7 cellular contexts compared by ENCODE assay signal in genomic region chr3:160400048-160400630, GRCh38. TPM values are rescaled to one million over a fixed set of nuclear protein-coding genes. Genes with fewer than 3 reads are reported as not detected.
DNase-seq lines count a peak whose midpoint lies in the region; ATAC-seq and TF ChIP-seq lines count a peak whose summit lies in the region.

No MANE protein-coding gene starts in this region.

- TF ChIP-seq CTCF in GM13976 (IDR thresholded peaks at IDR 0.05; ENCODE audit: borderline replicate concordance, control extremely low read depth, extremely low read depth, insufficient read depth, missing control alignments) (no peak), HEK293 (tag by site-specific recombination; IDR thresholded peaks at IDR 0.05) (no peak), foreskin fibroblast (IDR thresholded peaks at IDR 0.05; ENCODE audit: low read depth, low read length) (no peak), neural crest cell (conservative IDR thresholded peaks at IDR 0.05) (no peak)

- POLR2A ChIA-PET in HEK293 (lab: Yijun Ruan, JAX) = interaction anchor here (0.7 to 1.6 kb wide), 4 partner anchors 9 to 164 kb away, joined by 3 to 9 read pairs (median 4); partner anchors contain the start of gene TRIM59

- peaks cover 65% of the 10 kb centered on the region for H3K36me3 Mint-ChIP-seq in activated T-helper 17 cell treated with anti-CD3 and anti-CD28 coated beads, Interleukin-2, amount 50 U/mL, for 72 hours (ENCODE audit: low read depth)
- peaks cover 6% of the 10 kb centered on the region for H3K36me3 Mint-ChIP-seq in neural crest cell (ENCODE audit: low read depth)

- H3K4me3 Mint-ChIP-seq in activated T-helper 17 cell treated with anti-CD3 and anti-CD28 coated beads, Interleukin-2, amount 50 U/mL, for 72 hours = peak overlapping the region; percentile 95
- peak overlapping the region; percentile 96 for H3K4me3 Mint-ChIP-seq in neural crest cell

- H3K9me3 ChIP-seq in HEK293 (ENCODE audit: control insufficient read depth, insufficient read depth, low read depth, low read length) = no peaks in the 10 kb centered on the region

- DNase-seq in GM13976 (ENCODE audit: low spot score) = peak; percentile 41
- DNase-seq in NCI-H2227 (lab: John Stamatoyannopoulos, UW; ENCODE audit: unreplicated experiment) = peak; percentile 48
- peak; percentile 43 to 73 for DNase-seq in foreskin fibroblast
- peak; percentile 36 for DNase-seq in neural crest cell (ENCODE audit: low read depth, low spot score)

- under 1% methylated on average over 44 of the region's 44 CpGs for WGBS in urinary bladder

- in situ Hi-C loops in GM13976 (cut with MboI; ENCODE audit: low sequenced_read_pairs, unreplicated experiment) = no loop called here

- peak; percentile 11 for ATAC-seq in activated T-helper 17 cell treated with anti-CD3 and anti-CD28 coated beads, Interleukin-2, amount 50 U/mL, for 72 hours (replicated peaks)

- H3K9me3 Mint-ChIP-seq in activated T-helper 17 cell treated with anti-CD3 and anti-CD28 coated beads, Interleukin-2, amount 50 U/mL, for 72 hours = no peaks in the 10 kb centered on the region
- no peaks in the 10 kb centered on the region for H3K9me3 Mint-ChIP-seq in neural crest cell

- H3K4me1 Mint-ChIP-seq in activated T-helper 17 cell treated with anti-CD3 and anti-CD28 coated beads, Interleukin-2, amount 50 U/mL, for 72 hours = peaks cover 35% of the 10 kb centered on the region
- H3K4me1 Mint-ChIP-seq in neural crest cell = peaks cover 54% of the 10 kb centered on the region

- no peaks in the 10 kb centered on the region for H3K27me3 Mint-ChIP-seq in activated T-helper 17 cell treated with anti-CD3 and anti-CD28 coated beads, Interleukin-2, amount 50 U/mL, for 72 hours
- H3K27me3 Mint-ChIP-seq in neural crest cell (ENCODE audit: low read depth) = peaks cover 11% of the 10 kb centered on the region

- H3K27ac ChIP-seq in HEK293 (ENCODE audit: extremely low read depth, low read depth, low read length) (peak overlapping the region; percentile 91), urinary bladder (ENCODE audit: low read depth) (peak overlapping the region; percentile 74)

- H3K4me1 ChIP-seq in HEK293 (ENCODE audit: control insufficient read depth, insufficient read depth, low read length) (no peaks in the 10 kb centered on the region), urinary bladder (ENCODE audit: insufficient read depth) (no peaks in the 10 kb centered on the region)

- CTCF ChIA-PET in HEK293 (lab: Yijun Ruan, JAX) = interaction anchor here (0.6 kb wide), 1 partner anchor 61 kb away, joined by 4 read pairs; no protein-coding TSS in a partner anchor

- H3K27ac Mint-ChIP-seq in activated T-helper 17 cell treated with anti-CD3 and anti-CD28 coated beads, Interleukin-2, amount 50 U/mL, for 72 hours = peak overlapping the region; percentile 100
- peak overlapping the region; percentile 98 for H3K27ac Mint-ChIP-seq in neural crest cell (ENCODE audit: unreplicated experiment)

- H3K36me3 ChIP-seq in HEK293 (ENCODE audit: control insufficient read depth in 2 of 2, insufficient read depth in 1 of 2, low read length in 2 of 2) (peaks cover 0 to 38% of the 10 kb centered on the region in 2 experiments; a peak in 2 of 3 replicates), urinary bladder (ENCODE audit: insufficient read depth) (no peaks in the 10 kb centered on the region)

- peak overlapping the region; percentile 72 for H3K4me3 ChIP-seq in HEK293 (ENCODE audit: low read depth, low read length)
- peak overlapping the region; percentile 75 to 85 for H3K4me3 ChIP-seq in foreskin fibroblast (ENCODE audit: low read depth in 1 of 2, low read length in 2 of 2)
- H3K4me3 ChIP-seq in urinary bladder (ENCODE audit: low read depth, low read length) = peak overlapping the region; percentile 65

TF ChIP-seq in HEK293, 187 proteins besides CTCF, POLR2A, EP300 and RAD21:
- TF ChIP-seq PRDM1 (tag by site-specific recombination; IDR thresholded peaks at IDR 0.05) (peak; percentile 38; the same call in 1 of the 2 replicates), ZBTB20 (tag by site-specific recombination; IDR thresholded peaks at IDR 0.05) (peak; percentile 2; the same call in 1 of the 2 replicates), ZNF391 (tag by site-specific recombination; IDR thresholded peaks at IDR 0.05; ENCODE audit: borderline replicate concordance, low read depth) (no peak)

RNA-seq across cellular contexts. Expression of gene SMC4, which starts 0.7 kb away (rescaled TPM):
- total RNA-seq in activated T-helper 17 cell treated with anti-CD3 and anti-CD28 coated beads, Interleukin-2, amount 50 U/mL, for 72 hours = 100 to 1,000 TPM; 182 to 207 TPM
- total RNA-seq in neural crest cell (175 and 180 TPM in 2 replicates), urinary bladder (205 TPM)
- polyA plus RNA-seq in urinary bladder = 14.5 TPM

RNA-seq across cellular contexts. Expression of gene IFT80, which starts 1.1 kb away (rescaled TPM):
- total RNA-seq in activated T-helper 17 cell treated with anti-CD3 and anti-CD28 coated beads, Interleukin-2, amount 50 U/mL, for 72 hours = 10 to 100 TPM; 17.3 to 20.0 TPM
- total RNA-seq in neural crest cell = 38.4 and 45.7 TPM in 2 replicates
- 83.6 TPM for total RNA-seq in urinary bladder
- 13.1 TPM for polyA plus RNA-seq in urinary bladder

RNA-seq across cellular contexts. Expression of gene TRIM59, which starts 49.4 kb away (rescaled TPM):
- 10 to 100 TPM; 39.2 to 41.1 TPM for total RNA-seq in activated T-helper 17 cell treated with anti-CD3 and anti-CD28 coated beads, Interleukin-2, amount 50 U/mL, for 72 hours
- total RNA-seq in neural crest cell = 39.0 and 47.4 TPM in 2 replicates
- 40.2 TPM for total RNA-seq in urinary bladder
- 2.4 TPM for polyA plus RNA-seq in urinary bladder

Comparison
In these comparisons a context has a peak if more than half of its experiments do, and no peak if none do; other contexts are left out.
1. Peak in every context shown above with its lines: DNase-seq, ATAC-seq, H3K4me3 ChIP-seq and H3K27ac ChIP-seq.